8 cellular contexts compared by ENCODE assay signal in the genomic region with DNA sequence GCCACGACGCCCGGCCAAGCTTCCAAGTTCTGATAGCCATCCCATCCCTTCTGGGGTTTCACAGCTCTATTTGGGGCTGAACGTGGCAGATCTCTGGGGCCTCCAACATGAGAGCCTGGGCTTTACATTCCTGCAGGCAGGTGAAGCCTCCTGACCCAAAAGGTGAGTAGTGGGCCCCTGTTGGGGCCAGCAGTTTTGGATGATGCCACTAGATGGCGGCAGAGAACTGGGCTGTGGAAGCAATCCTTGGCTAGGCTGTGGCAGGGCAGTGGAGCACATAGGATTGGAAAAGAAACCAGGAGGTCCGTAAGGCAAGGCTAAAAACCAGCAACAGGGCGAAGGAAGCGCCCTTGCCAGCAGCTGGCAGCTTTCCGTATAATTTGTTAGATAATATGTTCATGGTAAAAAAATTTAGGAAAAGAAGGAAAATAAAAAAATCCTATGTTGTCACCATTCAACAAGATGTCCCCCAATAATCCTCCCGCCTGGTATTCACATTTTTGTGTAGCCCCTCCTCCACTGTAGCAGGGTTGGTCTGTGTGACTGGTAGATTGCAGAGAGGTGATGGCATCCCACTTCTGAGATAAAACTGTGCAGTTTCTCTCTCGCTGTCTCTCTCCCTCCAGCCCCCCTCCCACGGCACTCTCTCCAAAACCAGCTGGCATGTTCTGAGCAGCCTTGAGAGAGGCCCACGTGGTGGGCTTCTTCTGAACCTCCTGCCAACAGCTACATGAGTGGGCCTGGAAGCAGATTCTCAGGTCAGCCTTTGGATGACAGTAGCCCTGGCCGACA. TPM values are rescaled to one million over a fixed set of nuclear protein-coding genes. Genes with fewer than 3 reads are reported as not detected.
DNase-seq lines count a peak whose midpoint lies in the region; ATAC-seq lines count a peak whose summit lies in the region.

No MANE protein-coding gene starts in this region.

- DNase-seq in NCI-H1417 (lab: John Stamatoyannopoulos, UW) = peak; percentile 33 to 66 (median 55)
- no peak for DNase-seq in NCI-H1417 treated with DMSO at 0.1 percent for 48 hours (lab: John Stamatoyannopoulos, UW)
- peak; percentile 12 for DNase-seq in NCI-H2029 treated with DMSO at 0.1 percent for 48 hours (lab: John Stamatoyannopoulos, UW)
- DNase-seq in activated CD4-positive, CD25-positive, alpha-beta regulatory T cell (lab: John Stamatoyannopoulos, UW) = peak; percentile 5 to 43 (median 32)
- DNase-seq in central memory CD8-positive, alpha-beta T cell (ENCODE audit: low spot score in 2 of 2) = peak; percentile 23 to 25
- peak; percentile 30 to 67 for DNase-seq in left colon
- peak; percentile 45 to 60 for DNase-seq in stimulated activated CD4-positive, alpha-beta T cell treated with anti-CD3 and anti-CD28 coated beads, Interleukin-4, amount 100 ng/mL, for 4 hours

- H3K9me3 Mint-ChIP-seq in central memory CD8-positive, alpha-beta T cell = no peaks in the 10 kb centered on the region

- H3K27ac Mint-ChIP-seq in central memory CD8-positive, alpha-beta T cell (ENCODE audit: low read depth) = peak overlapping the region; percentile 75

- peaks cover 26% of the 10 kb centered on the region for H3K4me1 Mint-ChIP-seq in central memory CD8-positive, alpha-beta T cell

- no peaks in the 10 kb centered on the region for H3K27me3 Mint-ChIP-seq in central memory CD8-positive, alpha-beta T cell

- H3K36me3 Mint-ChIP-seq in central memory CD8-positive, alpha-beta T cell (ENCODE audit: insufficient read depth) = peaks cover 13% of the 10 kb centered on the region

- ATAC-seq in HG02588 (IDR thresholded peaks at IDR 0.05; ENCODE audit: unreplicated experiment) = peak; percentile 68
- no peak for ATAC-seq in central memory CD8-positive, alpha-beta T cell (replicated peaks; ENCODE audit: extremely low read depth, poor library complexity, severe bottlenecking)
- peak; percentile 81 for ATAC-seq in left colon

- intact Hi-C loops in left colon (cut with DNase I, micrococcal nuclease) = no loop called here

- H3K4me3 Mint-ChIP-seq in central memory CD8-positive, alpha-beta T cell = no peak overlapping the region

RNA-seq across cellular contexts. Expression of a gene that starts 43.6 kb away (rescaled TPM):
- not detected for total RNA-seq in left colon
